ENCODE assay signal across 15 cellular contexts in the genomic region with DNA sequence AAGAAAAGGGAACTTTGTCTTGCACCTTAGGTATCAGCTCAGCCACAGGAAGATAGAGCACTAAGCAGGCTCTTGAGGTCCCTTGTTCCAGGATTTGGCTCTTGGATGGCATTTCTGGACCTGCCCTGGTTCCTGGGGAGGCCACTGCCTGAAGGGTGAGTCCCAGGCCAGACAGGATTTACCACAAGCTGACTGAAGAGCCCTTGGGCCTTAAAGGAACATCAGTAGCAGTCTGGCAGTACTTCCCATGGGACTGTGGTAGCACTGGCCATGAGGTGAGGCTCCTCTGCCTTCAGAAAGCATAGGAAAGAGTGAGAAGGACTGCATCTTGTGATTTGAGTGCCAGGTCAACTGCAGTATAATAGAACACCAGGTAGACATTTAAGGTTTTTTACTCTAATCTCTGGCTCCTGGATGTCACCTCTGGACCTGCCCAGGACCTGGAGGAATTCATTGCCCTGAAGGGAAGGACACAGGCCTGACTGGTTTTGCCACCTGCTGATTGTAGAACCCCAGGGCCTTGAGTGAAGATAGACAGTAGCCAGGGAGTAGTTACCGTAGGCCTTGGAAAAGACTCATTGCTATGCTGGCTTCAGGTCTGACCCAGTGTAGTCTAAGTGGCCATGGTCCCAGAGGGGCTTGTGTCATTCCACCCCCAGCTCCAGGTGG.
DNase-seq lines count a peak whose midpoint lies in the region; ATAC-seq and TF ChIP-seq lines count a peak whose summit lies in the region.
"Had no signal": no experiment of that assay in that cellular context is flagged by ENCODE, and none has a peak within 500 bp of the region (broad histone marks: within the 10 kb centered on the region; RNA-seq: fewer than 3 reads in every experiment).

No MANE protein-coding gene starts in this region.

- TF ChIP-seq CTCF in Caco-2 (IDR thresholded peaks at IDR 0.05; ENCODE audit: insufficient read depth in 1 of 2, low read depth in 1 of 2, low read length in 1 of 2, severe bottlenecking in 1 of 2, unreplicated experiment in 1 of 2) (no peak), PC-9 (conservative IDR thresholded peaks at IDR 0.05) (no peak), foreskin keratinocyte (conservative IDR thresholded peaks at IDR 0.05) (no peak), upper lobe of right lung (IDR thresholded peaks at IDR 0.05) (no peak)

- peaks cover 9% of the 10 kb centered on the region; the same call in 1 of the 2 replicates for H3K4me1 ChIP-seq in Caco-2
- peaks cover 22% of the 10 kb centered on the region for H3K4me1 ChIP-seq in PC-9 (replicated peaks; ENCODE audit: insufficient read depth)
- no peaks in the 10 kb centered on the region for H3K4me1 ChIP-seq in foreskin keratinocyte
- no peaks in the 10 kb centered on the region for H3K4me1 ChIP-seq in upper lobe of right lung
- peaks cover under 1% of the 10 kb centered on the region for H3K4me1 ChIP-seq in HAP-1
- H3K4me1 ChIP-seq: A549, BE2C had no signal

- H3K36me3 ChIP-seq in Caco-2 (ENCODE audit: control insufficient read depth, insufficient read depth, low read length) (no peaks in the 10 kb centered on the region), PC-9 (ENCODE audit: low read depth) (no peaks in the 10 kb centered on the region), upper lobe of right lung (no peaks in the 10 kb centered on the region), HAP-1 (replicated peaks) (no peaks in the 10 kb centered on the region)
- H3K36me3 ChIP-seq: BE2C had no signal

- no peak overlapping the region for H3K4me3 ChIP-seq in Caco-2 (ENCODE audit: low read depth, low read length)
- H3K4me3 ChIP-seq in PC-9 = no peak overlapping the region
- H3K4me3 ChIP-seq in upper lobe of right lung = no peak overlapping the region
- no peak overlapping the region for H3K4me3 ChIP-seq in HAP-1
- H3K4me3 ChIP-seq: A549, GM23338 had no signal

- H4K20me1 ChIP-seq in PC-9 (ENCODE audit: insufficient read depth) = no peaks in the 10 kb centered on the region

- no peaks in the 10 kb centered on the region for H3K27me3 ChIP-seq in Caco-2 (replicated peaks; ENCODE audit: control insufficient read depth, insufficient read depth, low read length)
- no peaks in the 10 kb centered on the region for H3K27me3 ChIP-seq in PC-9 (ENCODE audit: insufficient read depth, low read depth)
- H3K27me3 ChIP-seq in foreskin keratinocyte = no peaks in the 10 kb centered on the region
- H3K27me3 ChIP-seq in upper lobe of right lung = no peaks in the 10 kb centered on the region
- no peaks in the 10 kb centered on the region for H3K27me3 ChIP-seq in HAP-1 (ENCODE audit: low read depth)
- H3K27me3 ChIP-seq: BE2C had no signal

- BruUV-seq in Caco-2 (replicated peaks; lab: Mats Ljungman, UMichigan) (no TSS peak), PC-9 (replicated peaks; lab: Mats Ljungman, UMichigan) (no TSS peak)

- no peaks in the 10 kb centered on the region for H3F3A ChIP-seq in PC-9 (ENCODE audit: insufficient read depth, low read depth)

- CTCF ChIA-PET in Caco-2 (lab: Charles Lee) = interaction anchor here (0.7 kb wide), 1 partner anchor 10 kb away, joined by 3 read pairs; no protein-coding TSS in a partner anchor
- CTCF ChIA-PET in PC-9 (lab: Charles Lee) = no interaction called here

- peaks cover 33% of the 10 kb centered on the region for H3K9me3 Mint-ChIP-seq in Caco-2 (ENCODE audit: unreplicated experiment)

- H2AFZ ChIP-seq in PC-9 = peak overlapping the region; percentile 43; the same call in 1 of the 2 replicates
- H2AFZ ChIP-seq: GM23338 had no signal

- H3K27ac ChIP-seq in PC-9 = peak overlapping the region; percentile 29
- H3K27ac ChIP-seq in foreskin keratinocyte = no peak overlapping the region
- H3K27ac ChIP-seq in upper lobe of right lung = no peak overlapping the region
- H3K27ac ChIP-seq: A549, C4-2B had no signal

- ATAC-seq in foreskin keratinocyte (peak; percentile 10), upper lobe of right lung (peak; percentile 22)
- ATAC-seq: A549, GM23338 had no signal

- peak overlapping the region; percentile 55 for H3K4me2 ChIP-seq in PC-9
- H3K4me2 ChIP-seq: A549, GM23338 had no signal

- intact Hi-C loops in Caco-2 (cut with micrococcal nuclease; ENCODE audit: unreplicated experiment) (no loop called here), PC-9 (cut with micrococcal nuclease; ENCODE audit: unreplicated experiment) (no loop called here), upper lobe of right lung (cut with DNase I) (no loop called here)

- peaks cover 9% of the 10 kb centered on the region for H3K27me3 Mint-ChIP-seq in Caco-2 (ENCODE audit: insufficient read depth, unreplicated experiment)
- H3K27me3 Mint-ChIP-seq: CD4-positive, alpha-beta memory T cell; IgD-negative memory B cell had no signal

- no peaks in the 10 kb centered on the region for H3K9me3 ChIP-seq in Caco-2
- H3K9me3 ChIP-seq in PC-9 (ENCODE audit: insufficient read depth, low read depth) = peaks cover 3% of the 10 kb centered on the region; the same call in 1 of the 2 replicates
- H3K9me3 ChIP-seq in upper lobe of right lung = peaks cover 5% of the 10 kb centered on the region
- H3K9me3 ChIP-seq in HAP-1 = no peaks in the 10 kb centered on the region
- H3K9me3 ChIP-seq: BE2C had no signal

- H3K27ac Mint-ChIP-seq in Caco-2 (ENCODE audit: unreplicated experiment) = no peak overlapping the region
- H3K27ac Mint-ChIP-seq: CD4-positive, alpha-beta memory T cell; GM23338; IgD-negative memory B cell had no signal

- in situ Hi-C loops in HAP-1 (cut with MboI; ENCODE audit: low sequenced_read_pairs) = no loop called here

- H3K4me1 Mint-ChIP-seq in Caco-2 (ENCODE audit: low read depth, unreplicated experiment) = no peaks in the 10 kb centered on the region
- H3K4me1 Mint-ChIP-seq: CD4-positive, alpha-beta memory T cell; IgD-negative memory B cell had no signal

- H3K4me3 Mint-ChIP-seq in Caco-2 (ENCODE audit: unreplicated experiment) = no peak overlapping the region
- H3K4me3 Mint-ChIP-seq: CD4-positive, alpha-beta memory T cell; GM23338; IgD-negative memory B cell had no signal

- no peaks in the 10 kb centered on the region for H3K79me2 ChIP-seq in PC-9 (ENCODE audit: low read depth)

- DNase-seq in Caco-2 (peak; percentile 17 to 51), PC-9 (peak; percentile 55 to 67), foreskin keratinocyte (no peak), upper lobe of right lung (no peak), DMS 273 treated with DMSO at 0.1 percent for 48 hours (lab: John Stamatoyannopoulos, UW) (no peak), HAP-1 (ENCODE audit: low spot score in 2 of 2) (no peak), GF-D8 (lab: John Stamatoyannopoulos, UW) (no peak)
- DNase-seq: BE2C; CD4-positive, alpha-beta memory T cell; DMS53; H7 had no signal

- POLR2A ChIA-PET in Caco-2 (lab: Charles Lee) = no interaction called here
- POLR2A ChIA-PET in PC-9 (lab: Charles Lee; ENCODE audit: unreplicated experiment) = no interaction called here

- no peaks in the 10 kb centered on the region for H3K36me3 Mint-ChIP-seq in Caco-2 (ENCODE audit: insufficient read depth, unreplicated experiment)

- H3K9me2 ChIP-seq in PC-9 (ENCODE audit: insufficient read depth) = no peaks in the 10 kb centered on the region

Comparison
In these comparisons a context has a peak if more than half of its experiments do, and no peak if none do; other contexts are left out.
1. DNase-seq: peak in Caco-2 (2 of 2) and PC-9 (2 of 2); none in foreskin keratinocyte (0 of 2), upper lobe of right lung (single experiment), DMS 273 treated with DMSO at 0.1 percent for 48 hours (single experiment), HAP-1 (0 of 2) and GF-D8 (single experiment).